Comparison of ENCODE assay signal across 8 cellular contexts in genomic region chr20:50193851-50194830, GRCh38. TPM values are rescaled to one million over a fixed set of nuclear protein-coding genes. Genes with fewer than 3 reads are reported as not detected.
DNase-seq lines count a peak whose midpoint lies in the region; ATAC-seq and TF ChIP-seq lines count a peak whose summit lies in the region.

No MANE protein-coding gene starts in this region.

- H3K79me2 ChIP-seq in smooth muscle cell (ENCODE audit: low read depth): peaks cover 31% of the 10 kb centered on the region

- ATAC-seq in activated CD8-positive, alpha-beta T cell treated with anti-CD3 and anti-CD28 coated beads, Interleukin-2, amount 10 ng/mL, durations not matched to agents 7 days and 5 days: no peak
- ATAC-seq in left colon (no peak), HG02763 (IDR thresholded peaks at IDR 0.05; ENCODE audit: unreplicated experiment) (no peak)

- H3K4me3 ChIP-seq in HEK293 (ENCODE audit: low read depth, low read length) (no peak overlapping the region), iPS-18a (ENCODE audit: low read length) (peak overlapping the region; percentile 76), smooth muscle cell (peak overlapping the region; percentile 95)

- CTCF ChIA-PET in HEK293 (lab: Yijun Ruan, JAX): interaction anchor here (0.6 to 0.8 kb wide), 2 partner anchors 194 to 266 kb away, joined by 3 to 4 read pairs; no protein-coding TSS in a partner anchor
- CTCF ChIA-PET in activated CD8-positive, alpha-beta T cell treated with anti-CD3 and anti-CD28 coated beads, Interleukin-2, amount 10 ng/mL, durations not matched to agents 7 days and 5 days (lab: Charles Lee): interaction anchor here (0.6 kb wide), 1 partner anchor 270 kb away, joined by 3 read pairs; no protein-coding TSS in a partner anchor

- H3K27ac ChIP-seq in HEK293 (ENCODE audit: extremely low read depth, low read depth, low read length) (no peak overlapping the region), iPS-18a (ENCODE audit: low read length) (no peak overlapping the region), smooth muscle cell (ENCODE audit: low read depth) (peak overlapping the region; percentile 100)

- H3K9me3 ChIP-seq in HEK293 (ENCODE audit: control insufficient read depth, insufficient read depth, low read depth, low read length) (no peaks in the 10 kb centered on the region), iPS-18a (ENCODE audit: control insufficient read depth, low read depth, low read length) (no peaks in the 10 kb centered on the region), smooth muscle cell (replicated peaks; ENCODE audit: low read depth) (no peaks in the 10 kb centered on the region)

- peaks cover 6% of the 10 kb centered on the region; the same call in 1 of the 2 replicates for H3K4me1 ChIP-seq in HEK293 (ENCODE audit: control insufficient read depth, insufficient read depth, low read length)
- H3K4me1 ChIP-seq in iPS-18a (ENCODE audit: control insufficient read depth, low read depth, low read length): peaks cover 17% of the 10 kb centered on the region
- H3K4me1 ChIP-seq in smooth muscle cell (ENCODE audit: low read depth): peaks cover 24% of the 10 kb centered on the region

- peaks cover 16% of the 10 kb centered on the region for H3F3A ChIP-seq in smooth muscle cell (ENCODE audit: low read depth)

- peaks cover 34% of the 10 kb centered on the region for H3K4me1 Mint-ChIP-seq in activated CD8-positive, alpha-beta T cell treated with anti-CD3 and anti-CD28 coated beads, Interleukin-2, amount 10 ng/mL, durations not matched to agents 7 days and 5 days (ENCODE audit: low read depth)

- H3K9ac ChIP-seq in iPS-18a (ENCODE audit: low read length) (no peak overlapping the region), smooth muscle cell (ENCODE audit: low read depth) (peak overlapping the region; percentile 99)

- H3K4me3 Mint-ChIP-seq in activated CD8-positive, alpha-beta T cell treated with anti-CD3 and anti-CD28 coated beads, Interleukin-2, amount 10 ng/mL, durations not matched to agents 7 days and 5 days: peak overlapping the region; percentile 95

- no peaks in the 10 kb centered on the region for H3K27me3 ChIP-seq in iPS-18a (ENCODE audit: control insufficient read depth, insufficient read depth, low read length)
- H3K27me3 ChIP-seq in smooth muscle cell (ENCODE audit: low read depth): no peaks in the 10 kb centered on the region

- H3K27ac Mint-ChIP-seq in activated CD8-positive, alpha-beta T cell treated with anti-CD3 and anti-CD28 coated beads, Interleukin-2, amount 10 ng/mL, durations not matched to agents 7 days and 5 days: peak overlapping the region; percentile 98

- peaks cover 27% of the 10 kb centered on the region for H3K36me3 Mint-ChIP-seq in activated CD8-positive, alpha-beta T cell treated with anti-CD3 and anti-CD28 coated beads, Interleukin-2, amount 10 ng/mL, durations not matched to agents 7 days and 5 days (ENCODE audit: low read depth)

- WGBS in smooth muscle cell (ENCODE audit: low lambda C conversion rate): 45% methylated on average over 23 of the region's 23 CpGs

- no peaks in the 10 kb centered on the region for H3K27me3 Mint-ChIP-seq in activated CD8-positive, alpha-beta T cell treated with anti-CD3 and anti-CD28 coated beads, Interleukin-2, amount 10 ng/mL, durations not matched to agents 7 days and 5 days (ENCODE audit: low read depth)

- TF ChIP-seq CTCF in HEK293 (tag by site-specific recombination; IDR thresholded peaks at IDR 0.05) (no peak), smooth muscle cell (IDR thresholded peaks at IDR 0.05; ENCODE audit: borderline replicate concordance, insufficient read depth, poor library complexity, severe bottlenecking) (no peak)

- peaks cover 0 to 6% of the 10 kb centered on the region in 2 experiments; a peak in 1 of 3 replicates for H3K36me3 ChIP-seq in HEK293 (ENCODE audit: control insufficient read depth in 2 of 2, insufficient read depth in 1 of 2, low read length in 2 of 2)
- no peaks in the 10 kb centered on the region for H3K36me3 ChIP-seq in iPS-18a (ENCODE audit: control insufficient read depth, low read depth, low read length)
- H3K36me3 ChIP-seq in smooth muscle cell (ENCODE audit: low read depth): no peaks in the 10 kb centered on the region

- POLR2A ChIA-PET in HEK293 (lab: Yijun Ruan, JAX): no interaction called here
- POLR2A ChIA-PET in activated CD8-positive, alpha-beta T cell treated with anti-CD3 and anti-CD28 coated beads, Interleukin-2, amount 10 ng/mL, durations not matched to agents 7 days and 5 days (lab: Charles Lee): interaction anchor here (0.6 kb wide), 1 partner anchor 620 kb away, joined by 3 read pairs; no protein-coding TSS in a partner anchor

- no peak overlapping the region for H2AFZ ChIP-seq in smooth muscle cell (ENCODE audit: low read depth)

- H3K4me2 ChIP-seq in smooth muscle cell: peak overlapping the region; percentile 98

- peaks cover 44% of the 10 kb centered on the region for H4K20me1 ChIP-seq in smooth muscle cell (ENCODE audit: low read depth)

- H3K9me3 Mint-ChIP-seq in activated CD8-positive, alpha-beta T cell treated with anti-CD3 and anti-CD28 coated beads, Interleukin-2, amount 10 ng/mL, durations not matched to agents 7 days and 5 days (ENCODE audit: insufficient read depth): no peaks in the 10 kb centered on the region

- intact Hi-C loops in left colon (cut with DNase I, micrococcal nuclease): loop anchor here in 1 of 2 donors (10.0 kb wide), 1 partner anchor 181 kb away; no protein-coding TSS in a partner anchor

- DNase-seq in activated CD8-positive, alpha-beta T cell treated with anti-CD3 and anti-CD28 coated beads, Interleukin-2, amount 10 ng/mL, durations not matched to agents 7 days and 5 days: no peak
- DNase-seq in smooth muscle cell (lab: John Stamatoyannopoulos, UW; ENCODE audit: unreplicated experiment) (no peak), left colon (no peak), hippocampal formation (lab: John Stamatoyannopoulos, UW) (no peak), NCI-H510A treated with DMSO at 0.1 percent for 48 hours (lab: John Stamatoyannopoulos, UW) (no peak)

TF ChIP-seq in HEK293, 187 proteins besides CTCF, POLR2A, EP300 and RAD21:
- TF ChIP-seq GLI2 (tag by site-specific recombination; IDR thresholded peaks at IDR 0.05; ENCODE audit: borderline replicate concordance, low read depth): no peak
- TF ChIP-seq ZNF366 (tag by site-specific recombination; conservative IDR thresholded peaks at IDR 0.05): 0 out of 2 replicates have a peak, but pooled peaks have one; percentile 19

RNA-seq across cellular contexts. Expression of gene CEBPB, which starts 3.5 kb away (rescaled TPM):
- total RNA-seq in activated CD8-positive, alpha-beta T cell treated with anti-CD3 and anti-CD28 coated beads, Interleukin-2, amount 10 ng/mL, durations not matched to agents 7 days and 5 days: 10 to 100 TPM; 28.8 to 32.0 TPM
- total RNA-seq in smooth muscle cell: 32.0 and 38.0 TPM in 2 replicates
- 112 and 117 TPM in 2 replicates for polyA plus RNA-seq in smooth muscle cell
- 10 to 100 TPM; 30.2 to 42.7 TPM for total RNA-seq in left colon

RNA-seq across cellular contexts. Expression of gene PEDS1, which starts 40.6 kb away (rescaled TPM):
- total RNA-seq in activated CD8-positive, alpha-beta T cell treated with anti-CD3 and anti-CD28 coated beads, Interleukin-2, amount 10 ng/mL, durations not matched to agents 7 days and 5 days: 10 to 100 TPM; 28.7 to 30.2 TPM
- total RNA-seq in smooth muscle cell (36.6 and 45.8 TPM in 2 replicates), left colon (10 to 100 TPM; 21.4 to 29.6 TPM)
- 47.4 and 64.3 TPM in 2 replicates for polyA plus RNA-seq in smooth muscle cell
